18 cellular contexts compared by ENCODE assay signal in genomic region chr19:8370176-8371010, GRCh38. TPM values are rescaled to one million over a fixed set of nuclear protein-coding genes. Genes with fewer than 3 reads are reported as not detected.
DNase-seq lines count a peak whose midpoint lies in the region; ATAC-seq and TF ChIP-seq lines count a peak whose summit lies in the region.
"Had no signal": no experiment of that assay in that cellular context is flagged by ENCODE, and none has a peak within 500 bp of the region (broad histone marks: within the 10 kb centered on the region; RNA-seq: fewer than 3 reads in every experiment).

No MANE protein-coding gene starts in this region.

- no TSS peak for BruUV-seq in MCF 10A (replicated peaks; lab: Mats Ljungman, UMichigan)
- BruUV-seq in mammary epithelial cell (replicated peaks; lab: Mats Ljungman, UMichigan), result no TSS peak

- POLR2A ChIA-PET in MCF 10A (lab: Yijun Ruan, JAX), result interaction anchor here (1.8 kb wide), 1 partner anchor 20 kb away, joined by 3 read pairs; the partner anchor contains the start of gene RAB11B

- H3K4me2 ChIP-seq in mammary epithelial cell (ENCODE audit: insufficient read depth, low read depth, low read length), result no peak overlapping the region

- TF ChIP-seq POLR2A in suprapubic skin (IDR thresholded peaks at IDR 0.05), result no peak

- H3K4me3 ChIP-seq in mammary epithelial cell (replicated peaks in 1 of 3; ENCODE audit: insufficient read depth in 1 of 3, low read depth in 2 of 3, low read length in 3 of 3), result no peak overlapping the region
- H3K4me3 ChIP-seq in ectodermal cell (ENCODE audit: insufficient read depth, low read depth, low read length), result no peak overlapping the region
- no peak overlapping the region for H3K4me3 ChIP-seq in lower lobe of right lung
- H3K4me3 ChIP-seq in suprapubic skin, result peak overlapping the region; percentile 30
- H3K4me3 ChIP-seq: esophagus muscularis mucosa, pancreas had no signal

- no peak overlapping the region for H3K27ac ChIP-seq in mammary epithelial cell (ENCODE audit: insufficient read depth, low read depth, low read length)
- peak overlapping the region; percentile 17 for H3K27ac ChIP-seq in ectodermal cell (ENCODE audit: insufficient read depth, low read depth, low read length, poor library complexity, severe bottlenecking)
- no peak overlapping the region for H3K27ac ChIP-seq in lower lobe of right lung
- peak overlapping the region; percentile 69 for H3K27ac ChIP-seq in suprapubic skin

- TF ChIP-seq CTCF in MCF 10A (IDR thresholded peaks at IDR 0.05; ENCODE audit: unreplicated experiment) (no peak), mammary epithelial cell (conservative IDR thresholded peaks at IDR 0.05 in 1 of 2, IDR thresholded peaks at IDR 0.05 in 1 of 2; ENCODE audit: extremely low read depth in 1 of 2, insufficient read depth in 1 of 2, low read depth in 1 of 2, low read length in 2 of 2) (no peak), lower lobe of right lung (IDR thresholded peaks at IDR 0.05) (no peak), suprapubic skin (IDR thresholded peaks at IDR 0.05) (no peak)

- no peak overlapping the region for H3K9ac ChIP-seq in mammary epithelial cell (ENCODE audit: insufficient read depth, low read length)

- peaks cover 5% of the 10 kb centered on the region for H4K20me1 ChIP-seq in mammary epithelial cell (ENCODE audit: insufficient read depth, low read length)

- 95% methylated on average over 19 of the region's 19 CpGs for WGBS in mammary epithelial cell (ENCODE audit: low coverage, missing lambda C conversion rate)
- WGBS in ectodermal cell, 2 experiments, result 87 to 89% methylated on average over 16 to 19 of the region's 19 CpGs
- WGBS in suprapubic skin, result 77% methylated on average over 19 of the region's 19 CpGs

- peak; percentile 37 for DNase-seq in MCF 10A (ENCODE audit: unreplicated experiment)
- DNase-seq in mammary epithelial cell, result no peak
- peak; percentile 13 for DNase-seq in lower lobe of right lung
- no peak for DNase-seq in suprapubic skin (ENCODE audit: low spot score in 2 of 2)
- no peak for DNase-seq in stimulated activated CD4-positive, alpha-beta T cell treated with anti-CD3 and anti-CD28 coated beads, Interleukin-2, amount 100 ng/mL, for 48 hours
- no peak for DNase-seq in DMS153 (lab: John Stamatoyannopoulos, UW)
- DNase-seq: activated CD4-positive, CD25-positive, alpha-beta regulatory T cell treated with anti-CD3 and anti-CD28 coated beads, Interleukin-2, amount 50 U/mL, for 72 hours; activated gamma-delta T cell treated with Interleukin-2 at 50 U/mL for 16 hours; CD4-positive, CD25-positive, alpha-beta regulatory T cell; DND-41; islet precursor cell; NCI-H1417; stimulated activated naive CD4-positive, alpha-beta T cell; T-helper 17 cell had no signal

- H3K79me2 ChIP-seq in mammary epithelial cell (ENCODE audit: insufficient read depth, low read length), result peaks cover 31% of the 10 kb centered on the region

- H3K9me3 ChIP-seq in mammary epithelial cell (replicated peaks; ENCODE audit: insufficient read depth, low read length), result no peaks in the 10 kb centered on the region
- no peaks in the 10 kb centered on the region for H3K9me3 ChIP-seq in ectodermal cell (ENCODE audit: control insufficient read depth, low read length)
- H3K9me3 ChIP-seq in lower lobe of right lung, result no peaks in the 10 kb centered on the region
- H3K9me3 ChIP-seq in suprapubic skin, result no peaks in the 10 kb centered on the region
- H3K9me3 ChIP-seq: esophagus muscularis mucosa, pancreas had no signal

- in situ Hi-C loops in mammary epithelial cell (cut with MboI; ENCODE audit: low sequenced_read_pairs in 2 of 2), result no loop called here

- H2AFZ ChIP-seq in mammary epithelial cell (ENCODE audit: low read depth, low read length), result no peak overlapping the region

- H3K27me3 ChIP-seq in mammary epithelial cell (ENCODE audit: insufficient read depth, low read length) (no peaks in the 10 kb centered on the region), ectodermal cell (ENCODE audit: control insufficient read depth, insufficient read depth, low read length, poor library complexity, severe bottlenecking) (no peaks in the 10 kb centered on the region), lower lobe of right lung (ENCODE audit: low read depth) (no peaks in the 10 kb centered on the region), suprapubic skin (no peaks in the 10 kb centered on the region)
- H3K27me3 ChIP-seq: esophagus muscularis mucosa, pancreas had no signal

- H3K4me3 Mint-ChIP-seq in MCF 10A (ENCODE audit: unreplicated experiment), result no peak overlapping the region
- H3K4me3 Mint-ChIP-seq: CD4-positive, CD25-positive, alpha-beta regulatory T cell; T-helper 17 cell had no signal

- intact Hi-C loops in MCF 10A (cut with micrococcal nuclease) (no loop called here), mammary epithelial cell (cut with micrococcal nuclease) (no loop called here), lower lobe of right lung (cut with DNase I) (no loop called here)

- no peak overlapping the region for H3K27ac Mint-ChIP-seq in MCF 10A (ENCODE audit: low read depth, unreplicated experiment)
- H3K27ac Mint-ChIP-seq: T-helper 17 cell had no signal

- peaks cover 17% of the 10 kb centered on the region for H3K4me1 Mint-ChIP-seq in MCF 10A (ENCODE audit: insufficient read depth, unreplicated experiment)

- H3K36me3 Mint-ChIP-seq in MCF 10A (ENCODE audit: insufficient read depth, unreplicated experiment), result peaks cover 25% of the 10 kb centered on the region
- H3K36me3 Mint-ChIP-seq: CD4-positive, CD25-positive, alpha-beta regulatory T cell had no signal

- dilution Hi-C loops in mammary epithelial cell (cut with HindIII; ENCODE audit: low sequenced_read_pairs), result loop anchor here (5.0 kb wide), 1 partner anchor 87 kb away; no protein-coding TSS in a partner anchor

- CTCF ChIA-PET in MCF 10A (lab: Yijun Ruan, JAX) (interaction anchor here (0.7 to 3.5 kb wide), 2 partner anchors 16 to 20 kb away, joined by 3 to 24 read pairs; partner anchors contain the start of gene RAB11B), mammary epithelial cell (lab: Charles Lee; ENCODE audit: low non-redundant PET) (no interaction called here)

- no peaks in the 10 kb centered on the region for H3K27me3 Mint-ChIP-seq in MCF 10A (ENCODE audit: insufficient read depth, unreplicated experiment)

- no peaks in the 10 kb centered on the region for H3K9me3 Mint-ChIP-seq in MCF 10A (ENCODE audit: unreplicated experiment)

- TF ChIP-seq EP300 in suprapubic skin (IDR thresholded peaks at IDR 0.05), result no peak

- peaks cover 29% of the 10 kb centered on the region for H3K36me3 ChIP-seq in mammary epithelial cell (ENCODE audit: insufficient read depth, low read length)
- peaks cover 25% of the 10 kb centered on the region for H3K36me3 ChIP-seq in ectodermal cell (ENCODE audit: control insufficient read depth, insufficient read depth, low read length)
- H3K36me3 ChIP-seq in lower lobe of right lung, result peaks cover 28% of the 10 kb centered on the region
- H3K36me3 ChIP-seq in suprapubic skin, result peaks cover 33% of the 10 kb centered on the region

- ATAC-seq in lower lobe of right lung (no peak), HG03175 (IDR thresholded peaks at IDR 0.05; ENCODE audit: unreplicated experiment) (no peak)
- ATAC-seq: pancreas, T-helper 17 cell had no signal

- H3K4me1 ChIP-seq in mammary epithelial cell (ENCODE audit: insufficient read depth, low read length) (peaks cover 21% of the 10 kb centered on the region), ectodermal cell (ENCODE audit: control insufficient read depth, insufficient read depth, low read length) (peaks cover 17% of the 10 kb centered on the region), lower lobe of right lung (peaks cover 31% of the 10 kb centered on the region), suprapubic skin (peaks cover 66% of the 10 kb centered on the region)

RNA-seq across cellular contexts. Expression of gene ANGPTL4, which starts 6.4 kb away (rescaled TPM):
- total RNA-seq in MCF 10A (2022) (12.6 and 32.8 TPM in 2 replicates), mammary epithelial cell (100 to 1,000 TPM in 1 of 2 donors, 10 to 100 TPM in 1; 75.8 to 294 TPM), lower lobe of right lung (11.0 TPM), suprapubic skin (10 to 100 TPM; 15.3 to 56.4 (median 19.1) TPM)
- 551 TPM for polyA plus RNA-seq in mammary epithelial cell
- 208 TPM for polyA minus RNA-seq in mammary epithelial cell
- 15.6 TPM for polyA plus RNA-seq in ectodermal cell (2013, experiment 1 of 4)
- polyA plus RNA-seq in ectodermal cell (2013, experiment 2 of 4), result 10.1 TPM
- 11.6 TPM for polyA plus RNA-seq in ectodermal cell (2013, experiment 3 of 4)
- polyA plus RNA-seq in ectodermal cell (2013, experiment 4 of 4), result 13.5 TPM
- total RNA-seq: CD4-positive, CD25-positive, alpha-beta regulatory T cell; T-helper 17 cell had no signal
- polyA plus RNA-seq: CD4-positive, CD25-positive, alpha-beta regulatory T cell had no signal

RNA-seq across cellular contexts. Expression of gene RAB11B, which starts 19.8 kb away (rescaled TPM):
- total RNA-seq in MCF 10A (2022) (67.2 and 73.3 TPM in 2 replicates), mammary epithelial cell (10 to 100 TPM; 24.0 to 88.3 TPM), lower lobe of right lung (101 TPM), suprapubic skin (100 to 1,000 TPM in 1 of 4 donors, 10 to 100 TPM in 3; 44.8 to 104 (median 57.8) TPM)
- polyA plus RNA-seq in mammary epithelial cell, result 47.7 TPM
- polyA minus RNA-seq in mammary epithelial cell, result 14.4 TPM
- 152 TPM for polyA plus RNA-seq in ectodermal cell (2013, experiment 1 of 4)
- 138 TPM for polyA plus RNA-seq in ectodermal cell (2013, experiment 2 of 4)
- 113 TPM for polyA plus RNA-seq in ectodermal cell (2013, experiment 3 of 4)
- 124 TPM for polyA plus RNA-seq in ectodermal cell (2013, experiment 4 of 4)

RNA-seq across cellular contexts. Expression of gene KANK3, which starts 27.3 kb away (rescaled TPM):
- total RNA-seq in MCF 10A (2022), result 0.79 and 1.2 TPM in 2 replicates
- total RNA-seq in mammary epithelial cell, result 1 to 10 TPM in 1 of 2 donors, under 1 TPM in 1; 0.33 to 5.3 TPM
- 1.9 TPM for polyA plus RNA-seq in mammary epithelial cell
- polyA minus RNA-seq in mammary epithelial cell, result 3.5 TPM
- 1.2 TPM for polyA plus RNA-seq in ectodermal cell (2013, experiment 1 of 4)
- polyA plus RNA-seq in ectodermal cell (2013, experiment 2 of 4), result 0.59 TPM
- 0.43 TPM for polyA plus RNA-seq in ectodermal cell (2013, experiment 3 of 4)
- 0.93 TPM for polyA plus RNA-seq in ectodermal cell (2013, experiment 4 of 4)
- total RNA-seq in lower lobe of right lung, result 49.0 TPM
- 1 to 10 TPM in 3 of 4 donors, under 1 TPM in 1; 0.83 to 7.9 (median 4.3) TPM for total RNA-seq in suprapubic skin

RNA-seq across cellular contexts. Expression of gene MARCHF2, which starts 42.7 kb away (rescaled TPM):
- 8.3 and 11.5 TPM in 2 replicates for total RNA-seq in MCF 10A (2022)
- 10 to 100 TPM; 21.9 to 48.3 TPM for total RNA-seq in mammary epithelial cell
- 22.4 TPM for polyA plus RNA-seq in mammary epithelial cell
- 33.3 TPM for polyA minus RNA-seq in mammary epithelial cell
- 22.6 TPM for polyA plus RNA-seq in ectodermal cell (2013, experiment 1 of 4)
- polyA plus RNA-seq in ectodermal cell (2013, experiment 2 of 4), result 22.9 TPM
- 25.8 TPM for polyA plus RNA-seq in ectodermal cell (2013, experiment 3 of 4)
- 26.1 TPM for polyA plus RNA-seq in ectodermal cell (2013, experiment 4 of 4)
- 60.1 TPM for total RNA-seq in lower lobe of right lung
- 10 to 100 TPM; 47.4 to 99.0 (median 90.8) TPM for total RNA-seq in suprapubic skin

RNA-seq across cellular contexts. Expression of gene RPS28, which starts 49.1 kb away (rescaled TPM):
- 2,247 and 2,362 TPM in 2 replicates for total RNA-seq in MCF 10A (2022)
- 1,000 to 10,000 TPM in 1 of 2 donors, 100 to 1,000 TPM in 1; 151 to 1,577 TPM for total RNA-seq in mammary epithelial cell
- 681 TPM for polyA plus RNA-seq in mammary epithelial cell
- 419 TPM for polyA minus RNA-seq in mammary epithelial cell
- 1,396 TPM for polyA plus RNA-seq in ectodermal cell (2013, experiment 1 of 4)
- 1,388 TPM for polyA plus RNA-seq in ectodermal cell (2013, experiment 2 of 4)
- polyA plus RNA-seq in ectodermal cell (2013, experiment 3 of 4), result 1,341 TPM
- 1,493 TPM for polyA plus RNA-seq in ectodermal cell (2013, experiment 4 of 4)
- 1,461 TPM for total RNA-seq in lower lobe of right lung
- total RNA-seq in suprapubic skin, result 1,000 to 10,000 TPM in 1 of 4 donors, 100 to 1,000 TPM in 3; 464 to 1,363 (median 834) TPM

Comparison
In these comparisons a context has a peak if more than half of its experiments do, and no peak if none do; other contexts are left out.
1. DNase-seq: peak in MCF 10A (single experiment) and lower lobe of right lung (single experiment); none in mammary epithelial cell (single experiment), suprapubic skin (0 of 2), stimulated activated CD4-positive, alpha-beta T cell treated with anti-CD3 and anti-CD28 coated beads, Interleukin-2, amount 100 ng/mL, for 48 hours (0 of 2) and DMS153 (single experiment).
2. H3K27ac ChIP-seq: peak in ectodermal cell (single experiment) and suprapubic skin (single experiment); none in mammary epithelial cell (single experiment) and lower lobe of right lung (single experiment).